35 cellular contexts compared by ENCODE assay signal in genomic region chr2:50838316-50838715, GRCh38.
"Had no signal": no experiment of that assay in that cellular context is flagged by ENCODE, and none has a peak within 500 bp of the region (broad histone marks: within the 10 kb centered on the region; RNA-seq: fewer than 3 reads in every experiment).

No MANE protein-coding gene starts in this region.

- H3K9me3 Mint-ChIP-seq: activated CD4-positive, alpha-beta T cell treated with anti-CD3 and anti-CD28 coated beads, Interleukin-2, amount 10 ng/mL, durations not matched to agents 24 days and 14 days; dendritic cell treated with granulocyte-macrophage colony-stimulating factor and Interleukin-4, amounts not matched to agents 40 ng/mL and 50 ng/mL, for 4 days; endodermal cell; nephron; T-helper 1 cell treated with Interleukin-12 subunit alpha and Interleukin-12 subunit beta and Interleukin-4 antibody, amounts not matched to agents 30 μg/mL and 1 μg/mL, for 36 hours; type B pancreatic cell had no signal

- H3K4me1 Mint-ChIP-seq: activated CD4-positive, alpha-beta T cell treated with anti-CD3 and anti-CD28 coated beads, Interleukin-2, amount 10 ng/mL, durations not matched to agents 24 days and 14 days; stimulated activated effector memory CD8-positive, alpha-beta T cell treated with anti-CD3 and anti-CD28 coated beads, Interleukin-12 subunit alpha, Interleukin-12 subunit beta, amount 100 ng/mL, for 72 hours had no signal

- ATAC-seq: esophagus mucosa; heart left ventricle; left ventricle myocardium superior; pancreas; sciatic nerve; stimulated activated effector memory CD8-positive, alpha-beta T cell treated with anti-CD3 and anti-CD28 coated beads, Interleukin-12 subunit alpha, Interleukin-12 subunit beta, amount 100 ng/mL, for 72 hours had no signal

- H3K4me1 ChIP-seq: breast epithelium, heart left ventricle, pancreas, prostate gland, vagina had no signal

- H3K36me3 ChIP-seq: breast epithelium, heart left ventricle, pancreas, prostate gland, thoracic aorta, vagina, WERI-Rb-1 had no signal

- H3K9me3 ChIP-seq: breast epithelium, heart left ventricle, pancreas, prostate gland, thoracic aorta, vagina had no signal

- H3K4me3 ChIP-seq: breast epithelium, heart left ventricle, pancreas, prostate gland, skin epidermis, thoracic aorta, vagina had no signal

- DNase-seq: activated CD4-positive, alpha-beta memory T cell treated with anti-CD3 and anti-CD28 coated beads for 36 hours; activated CD4-positive, alpha-beta T cell treated with anti-CD3 and anti-CD28 coated beads, Interleukin-2, amount 10 ng/mL, durations not matched to agents 24 days and 14 days; activated CD4-positive, CD25-positive, alpha-beta regulatory T cell treated with anti-CD3 and anti-CD28 coated beads, Interleukin-2, amount 50 U/mL, for 72 hours; activated CD8-positive, alpha-beta memory T cell treated with anti-CD3 and anti-CD28 coated beads, Interleukin-2, amount 50 U/mL, for 4 hours; activated gamma-delta T cell; activated naive CD4-positive, alpha-beta T cell treated with anti-CD3 and anti-CD28 coated beads, Interleukin-2, amount 50 U/mL, for 16 hours; activated T-cell treated with anti-CD3 and anti-CD28 coated beads, Interleukin-2, amount 50 U/mL, for 1 hour; amniotic stem cell; central memory CD4-positive, alpha-beta T cell; endodermal cell; foreskin fibroblast; heart left ventricle; hypothalamus; islet precursor cell; left ventricle myocardium superior; nucleus accumbens; pancreas; retina; stimulated activated CD4-positive, alpha-beta T cell treated with anti-CD3 and anti-CD28 coated beads, Interleukin-12 subunit alpha, Interleukin-12 subunit beta, amount 100 ng/mL, for 4 hours; stimulated activated CD4-positive, alpha-beta T cell treated with anti-CD3 and anti-CD28 coated beads, Interleukin-4, amount 100 ng/mL, for 24 hours; T-helper 9 cell; WERI-Rb-1 had no signal

- H3K27ac Mint-ChIP-seq: activated CD4-positive, alpha-beta memory T cell treated with anti-CD3 and anti-CD28 coated beads for 36 hours; activated CD4-positive, alpha-beta T cell treated with anti-CD3 and anti-CD28 coated beads, Interleukin-2, amount 10 ng/mL, durations not matched to agents 24 days and 14 days; dendritic cell treated with granulocyte-macrophage colony-stimulating factor and Interleukin-4, amounts not matched to agents 40 ng/mL and 50 ng/mL, for 4 days; endodermal cell; nephron; stimulated activated effector memory CD8-positive, alpha-beta T cell treated with anti-CD3 and anti-CD28 coated beads, Interleukin-12 subunit alpha, Interleukin-12 subunit beta, amount 100 ng/mL, for 72 hours; stimulated activated naive CD8-positive, alpha-beta T cell treated with anti-CD3 and anti-CD28 coated beads, Interleukin-15, Interleukin-2, amounts not matched to agents 100 ng/mL and 50 ng/mL, for 24 hours; T-helper 1 cell treated with Interleukin-12 subunit alpha and Interleukin-12 subunit beta and Interleukin-4 antibody, amounts not matched to agents 30 μg/mL and 1 μg/mL, for 36 hours; type B pancreatic cell had no signal

- H3K4me3 Mint-ChIP-seq: activated CD4-positive, alpha-beta memory T cell treated with anti-CD3 and anti-CD28 coated beads for 36 hours; activated CD4-positive, alpha-beta T cell treated with anti-CD3 and anti-CD28 coated beads, Interleukin-2, amount 10 ng/mL, durations not matched to agents 24 days and 14 days; dendritic cell treated with granulocyte-macrophage colony-stimulating factor and Interleukin-4, amounts not matched to agents 40 ng/mL and 50 ng/mL, for 4 days; endodermal cell; nephron; stimulated activated effector memory CD8-positive, alpha-beta T cell treated with anti-CD3 and anti-CD28 coated beads, Interleukin-12 subunit alpha, Interleukin-12 subunit beta, amount 100 ng/mL, for 72 hours; stimulated activated naive CD8-positive, alpha-beta T cell treated with anti-CD3 and anti-CD28 coated beads, Interleukin-15, Interleukin-2, amounts not matched to agents 100 ng/mL and 50 ng/mL, for 24 hours; T-helper 1 cell treated with Interleukin-12 subunit alpha and Interleukin-12 subunit beta and Interleukin-4 antibody, amounts not matched to agents 30 μg/mL and 1 μg/mL, for 36 hours; type B pancreatic cell had no signal

- H3K27me3 Mint-ChIP-seq: activated CD4-positive, alpha-beta memory T cell treated with anti-CD3 and anti-CD28 coated beads for 36 hours; activated CD4-positive, alpha-beta T cell treated with anti-CD3 and anti-CD28 coated beads, Interleukin-2, amount 10 ng/mL, durations not matched to agents 24 days and 14 days; dendritic cell treated with granulocyte-macrophage colony-stimulating factor and Interleukin-4, amounts not matched to agents 40 ng/mL and 50 ng/mL, for 4 days; stimulated activated naive CD8-positive, alpha-beta T cell treated with anti-CD3 and anti-CD28 coated beads, Interleukin-15, Interleukin-2, amounts not matched to agents 100 ng/mL and 50 ng/mL, for 24 hours had no signal

- H3K27ac ChIP-seq: breast epithelium, heart left ventricle, pancreas, prostate gland, skin epidermis, thoracic aorta, vagina had no signal

- H3K36me3 Mint-ChIP-seq: activated CD4-positive, alpha-beta memory T cell treated with anti-CD3 and anti-CD28 coated beads for 36 hours; stimulated activated effector memory CD8-positive, alpha-beta T cell treated with anti-CD3 and anti-CD28 coated beads, Interleukin-12 subunit alpha, Interleukin-12 subunit beta, amount 100 ng/mL, for 72 hours; type B pancreatic cell had no signal

- H3K27me3 ChIP-seq: breast epithelium, heart left ventricle, pancreas, vagina had no signal
